ENCODE assay signal across 1 cellular context in genomic region chr3:50226888-50227389, GRCh38.
TF ChIP-seq lines count a peak whose summit lies in the region.

No MANE protein-coding gene starts in this region.

TF ChIP-seq in HepG2, 621 proteins besides CTCF, POLR2A, EP300 and RAD21 (continued from another document):
- TF ChIP-seq, protein P1, sequence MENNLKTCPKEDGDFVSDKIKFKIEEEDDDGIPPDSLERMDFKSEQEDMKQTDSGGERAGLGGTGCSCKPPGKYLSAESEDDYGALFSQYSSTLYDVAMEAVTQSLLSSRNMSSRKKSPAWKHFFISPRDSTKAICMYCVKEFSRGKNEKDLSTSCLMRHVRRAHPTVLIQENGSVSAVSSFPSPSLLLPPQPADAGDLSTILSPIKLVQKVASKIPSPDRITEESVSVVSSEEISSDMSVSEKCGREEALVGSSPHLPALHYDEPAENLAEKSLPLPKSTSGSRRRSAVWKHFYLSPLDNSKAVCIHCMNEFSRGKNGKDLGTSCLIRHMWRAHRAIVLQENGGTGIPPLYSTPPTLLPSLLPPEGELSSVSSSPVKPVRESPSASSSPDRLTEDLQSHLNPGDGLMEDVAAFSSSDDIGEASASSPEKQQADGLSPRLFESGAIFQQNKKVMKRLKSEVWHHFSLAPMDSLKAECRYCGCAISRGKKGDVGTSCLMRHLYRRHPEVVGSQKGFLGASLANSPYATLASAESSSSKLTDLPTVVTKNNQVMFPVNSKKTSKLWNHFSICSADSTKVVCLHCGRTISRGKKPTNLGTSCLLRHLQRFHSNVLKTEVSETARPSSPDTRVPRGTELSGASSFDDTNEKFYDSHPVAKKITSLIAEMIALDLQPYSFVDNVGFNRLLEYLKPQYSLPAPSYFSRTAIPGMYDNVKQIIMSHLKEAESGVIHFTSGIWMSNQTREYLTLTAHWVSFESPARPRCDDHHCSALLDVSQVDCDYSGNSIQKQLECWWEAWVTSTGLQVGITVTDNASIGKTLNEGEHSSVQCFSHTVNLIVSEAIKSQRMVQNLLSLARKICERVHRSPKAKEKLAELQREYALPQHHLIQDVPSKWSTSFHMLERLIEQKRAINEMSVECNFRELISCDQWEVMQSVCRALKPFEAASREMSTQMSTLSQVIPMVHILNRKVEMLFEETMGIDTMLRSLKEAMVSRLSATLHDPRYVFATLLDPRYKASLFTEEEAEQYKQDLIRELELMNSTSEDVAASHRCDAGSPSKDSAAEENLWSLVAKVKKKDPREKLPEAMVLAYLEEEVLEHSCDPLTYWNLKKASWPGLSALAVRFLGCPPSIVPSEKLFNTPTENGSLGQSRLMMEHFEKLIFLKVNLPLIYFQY (CRISPR knock-in tag; IDR thresholded peaks at IDR 0.05; ENCODE audit: borderline replicate concordance) = no peak
- TF ChIP-seq ATF5 (CRISPR knock-in tag; IDR thresholded peaks at IDR 0.05; ENCODE audit: low read depth) = no peak
- TF ChIP-seq SCMH1 (CRISPR knock-in tag; IDR thresholded peaks at IDR 0.05; ENCODE audit: borderline replicate concordance) = no peak
- no peak for TF ChIP-seq POLR2G (IDR thresholded peaks at IDR 0.05; ENCODE audit: low read depth, low read length)
- 0 out of 2 replicates have a peak, but pooled peaks have one; percentile 43 for TF ChIP-seq KLF15 (CRISPR knock-in tag; IDR thresholded peaks at IDR 0.05; ENCODE audit: borderline replicate concordance)
- no peak for TF ChIP-seq KMT2A (CRISPR knock-in tag; IDR thresholded peaks at IDR 0.05)
- TF ChIP-seq HMG20A (CRISPR knock-in tag; IDR thresholded peaks at IDR 0.05; ENCODE audit: borderline replicate concordance) = 0 out of 2 replicates have a peak, but pooled peaks have one; percentile 2
- no peak for TF ChIP-seq ESRRA (CRISPR knock-in tag; IDR thresholded peaks at IDR 0.05; ENCODE audit: low read depth)
